6 cellular contexts compared by ENCODE assay signal in the genomic region with DNA sequence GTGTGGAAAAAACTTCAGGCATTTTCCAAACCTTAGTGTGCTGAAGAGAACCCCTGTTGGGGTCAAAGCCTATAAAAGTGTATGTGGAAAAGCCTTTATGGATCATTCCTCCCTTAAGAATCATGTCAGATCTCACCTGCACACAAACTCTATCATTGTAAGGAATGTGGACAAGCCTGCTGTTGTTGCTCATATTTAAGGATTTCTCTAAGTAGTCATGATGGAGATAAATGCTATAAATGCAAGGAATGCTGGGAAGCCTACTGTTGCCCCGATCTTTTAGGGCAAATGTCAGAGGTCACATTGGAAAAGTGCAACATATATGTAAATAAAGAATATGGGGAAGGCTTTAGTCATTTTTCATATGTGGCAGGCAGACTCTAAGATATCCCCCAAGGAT.
"Had no signal": no experiment of that assay in that cellular context is flagged by ENCODE, and none has a peak within 500 bp of the region (broad histone marks: within the 10 kb centered on the region; RNA-seq: fewer than 3 reads in every experiment).

No MANE protein-coding gene starts in this region.

- H3K36me3 Mint-ChIP-seq: IgD-negative memory B cell had no signal

- H3K4me1 Mint-ChIP-seq: GM23338, IgD-negative memory B cell had no signal

- H2AFZ ChIP-seq: GM23338 had no signal

- H3K4me3 ChIP-seq: GM23338 had no signal

- H3K4me2 ChIP-seq: GM23338 had no signal

- DNase-seq: H9, HCEC 1CT, KBM-7 had no signal

- H3K27ac Mint-ChIP-seq: GM23338, IgD-negative memory B cell had no signal

- H3K4me3 Mint-ChIP-seq: GM23338, H9, IgD-negative memory B cell had no signal

- H3K27ac ChIP-seq: HL-60 had no signal
